In the genomic region with DNA sequence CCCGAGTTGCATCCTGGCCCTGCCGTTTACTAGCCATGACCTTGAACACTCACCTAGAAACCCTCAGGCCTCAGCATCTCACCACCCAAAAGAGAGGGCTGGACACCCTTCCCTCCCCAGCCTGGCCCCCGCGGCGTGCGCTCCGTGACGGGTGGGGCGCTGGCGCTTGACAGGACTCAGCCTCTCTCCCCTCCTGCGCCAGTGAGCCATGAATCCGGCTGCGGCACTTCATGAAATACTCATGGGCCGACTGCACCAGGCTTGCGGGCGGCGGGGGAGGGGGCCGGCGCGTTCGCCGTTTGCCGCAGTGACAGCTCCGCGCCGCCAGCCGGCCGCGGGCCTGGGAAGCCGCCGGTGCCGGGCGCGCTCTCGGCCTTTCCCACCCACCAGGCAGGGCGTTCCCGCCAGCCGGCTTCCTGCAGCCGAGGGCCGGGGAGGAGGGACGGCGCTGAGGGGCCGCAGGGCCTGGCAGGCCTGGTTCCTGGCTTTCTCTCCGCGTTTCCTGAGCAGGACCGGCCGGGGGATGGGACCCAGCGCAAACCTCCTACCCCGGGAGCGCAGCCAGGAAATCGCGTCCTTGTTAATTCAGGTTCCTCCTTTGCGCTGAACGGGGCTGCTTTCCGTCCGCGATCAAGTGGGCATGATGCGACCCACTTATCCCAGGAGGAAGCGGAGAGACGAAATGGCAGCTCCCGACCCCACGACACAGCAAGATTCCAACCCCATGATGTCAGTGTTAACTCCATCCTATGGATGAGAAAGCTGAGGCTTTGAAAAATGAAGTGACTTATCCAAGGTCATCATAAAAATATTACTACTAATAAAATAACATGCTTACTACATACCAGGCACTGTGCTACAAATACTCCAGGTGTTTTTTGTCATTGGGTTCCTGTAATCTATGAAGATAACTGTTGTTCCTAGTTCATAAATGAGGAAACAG, we compare ENCODE assay signal across 8 cellular contexts. TPM values are rescaled to one million over a fixed set of nuclear protein-coding genes. Genes with fewer than 3 reads are reported as not detected.
DNase-seq lines count a peak whose midpoint lies in the region; ATAC-seq, FAIRE-seq and TF ChIP-seq lines count a peak whose summit lies in the region.

No MANE protein-coding gene starts in this region.

- H3K4me2 ChIP-seq in H1 (ENCODE audit: insufficient read depth in 1 of 2, low read depth in 2 of 2, low read length in 2 of 2): peak overlapping the region; percentile 72 to 95
- H3K4me2 ChIP-seq in mesendoderm (ENCODE audit: low read length): peak overlapping the region; percentile 62

- H3K9ac ChIP-seq in H1 (replicated peaks in 1 of 4; ENCODE audit: extremely low read depth in 1 of 4, low read depth in 3 of 4, low read length in 3 of 4) (peak overlapping the region in 3 of 4 experiments; percentile 12 to 32 (median 29); a peak in 4 of 7 replicates), mesendoderm (ENCODE audit: low read length) (peak overlapping the region; percentile 42)

- H3K18ac ChIP-seq in H1 (ENCODE audit: extremely low read depth, low read length) (peak overlapping the region; percentile 73; the same call in 1 of the 2 replicates), mesendoderm (ENCODE audit: low read length) (no peak overlapping the region)

- TF ChIP-seq EP300 in H1 (IDR thresholded peaks at IDR 0.05; ENCODE audit: borderline replicate concordance in 1 of 2, low read depth in 2 of 2, low read length in 2 of 2): no peak

- FAIRE-seq in H1 (lab: Jason Lieb, UNC): no peak

- no peak overlapping the region for H3K27ac ChIP-seq in H1 (ENCODE audit: low read depth, low read length)
- H3K27ac ChIP-seq in mesendoderm (ENCODE audit: low read depth, low read length): no peak overlapping the region

- H3K56ac ChIP-seq in H1 (replicated peaks; ENCODE audit: insufficient read length, low read depth, low read length) (no peak overlapping the region), mesendoderm (ENCODE audit: low read length) (peak overlapping the region; percentile 63)

- H3K23ac ChIP-seq in H1 (ENCODE audit: insufficient read length) (no peak overlapping the region), mesendoderm (ENCODE audit: low read length) (peak overlapping the region; percentile 50)

- H2BK15ac ChIP-seq in H1 (ENCODE audit: low read length) (no peak overlapping the region), mesendoderm (replicated peaks; ENCODE audit: low read depth) (no peak overlapping the region)

- no peak overlapping the region for H2BK20ac ChIP-seq in H1 (ENCODE audit: low read length)

- DNase-seq in GM12864 (ENCODE audit: low read depth) (no peak), NCI-H226 (peak; percentile 75), H1 (ENCODE audit: low read depth in 1 of 2, low spot score in 2 of 2) (peak in 1 of 2 experiments; percentile 85), mesendoderm (peak; percentile 89), cerebellar nuclear complex (lab: John Stamatoyannopoulos, UW) (no peak)
- DNase-seq in activated CD8-positive, alpha-beta memory T cell treated with anti-CD3 and anti-CD28 coated beads, Interleukin-2, amount 50 U/mL, for 4 hours: peak; percentile 54
- DNase-seq in stimulated activated CD8-positive, alpha-beta memory T cell treated with anti-CD3 and anti-CD28 coated beads, Interleukin-7, amount 100 ng/mL, for 48 hours (ENCODE audit: extremely low read depth in 1 of 2, low read depth in 1 of 2): peak; percentile 25 to 28

- peaks cover 0 to 4% of the 10 kb centered on the region in 2 experiments for H4K20me1 ChIP-seq in H1 (replicated peaks in 1 of 2; ENCODE audit: control insufficient read depth in 1 of 2, insufficient read depth in 2 of 2, low read length in 2 of 2)

- WGBS in H1 (ENCODE audit: extremely low coverage in 1 of 2, insufficient coverage in 1 of 2, insufficient read length in 1 of 2, insufficient replicate concordance in 2 of 2, low coverage in 1 of 2, low lambda C conversion rate in 2 of 2, missing lambda C conversion rate in 1 of 2), 2 experiments: 6% methylated on average over 45 of the region's 62 CpGs; no CpG with 5 or more reads in 1 of the 2 experiments
- WGBS in mesendoderm (ENCODE audit: extremely low coverage, insufficient coverage, low lambda C conversion rate): no CpG with 5 or more reads among the region's 62 CpGs

- ATAC-seq in HG02759 (IDR thresholded peaks at IDR 0.05; ENCODE audit: unreplicated experiment): peak; percentile 86

- H3K79me2 ChIP-seq in H1 (ENCODE audit: control insufficient read depth in 1 of 2, insufficient read depth in 2 of 2, low read length in 2 of 2) (no peaks in the 10 kb centered on the region), mesendoderm (ENCODE audit: control insufficient read depth, insufficient read depth, low read length) (no peaks in the 10 kb centered on the region)

- no peak overlapping the region for H4K5ac ChIP-seq in H1 (ENCODE audit: insufficient read length, low read depth, low read length)
- H4K5ac ChIP-seq in mesendoderm (ENCODE audit: low read length): no peak overlapping the region

- TF ChIP-seq RAD21 in H1 (IDR thresholded peaks at IDR 0.05 in 1 of 2, conservative IDR thresholded peaks at IDR 0.05 in 1 of 2; ENCODE audit: low read depth in 2 of 2, low read length in 2 of 2): peak in 1 of 2 experiments; percentile 17; a peak in 1 of 4 replicates

- H3K79me1 ChIP-seq in H1 (ENCODE audit: low read depth, low read length): no peaks in the 10 kb centered on the region
- H3K79me1 ChIP-seq in mesendoderm (ENCODE audit: low read length): no peaks in the 10 kb centered on the region

- H3K27me3 ChIP-seq in H1 (replicated peaks in 1 of 4; ENCODE audit: control insufficient read depth in 3 of 4, extremely low read depth in 1 of 4, insufficient read depth in 3 of 4, low read length in 3 of 4) (peaks cover 2 to 28% (median 16%) of the 10 kb centered on the region in 4 experiments), mesendoderm (ENCODE audit: insufficient read depth, low read length, poor library complexity) (no peaks in the 10 kb centered on the region)

- H3K23me2 ChIP-seq in H1 (ENCODE audit: low read depth, low read length): peaks cover 6% of the 10 kb centered on the region

- H4K91ac ChIP-seq in H1 (replicated peaks; ENCODE audit: insufficient read length, low read length): no peak overlapping the region

- H3K4me1 ChIP-seq in H1 (replicated peaks in 1 of 4; ENCODE audit: control insufficient read depth in 3 of 4, insufficient read depth in 4 of 4, low read length in 3 of 4) (peaks cover 0 to 3% (median 0%) of the 10 kb centered on the region in 4 experiments; a peak in 3 of 7 replicates), mesendoderm (ENCODE audit: control insufficient read depth, low read depth, low read length) (no peaks in the 10 kb centered on the region)

- H4K8ac ChIP-seq in H1 (ENCODE audit: extremely low read depth, insufficient read depth, low read length) (no peak overlapping the region), mesendoderm (ENCODE audit: low read depth, low read length) (no peak overlapping the region)

- H2BK12ac ChIP-seq in H1 (ENCODE audit: low read depth, low read length): 0 out of 2 replicates have a peak overlapping the region, but pooled peaks have one; percentile 12

- H3K4me3 ChIP-seq in GM12864 (ENCODE audit: low read depth, low read length): peak overlapping the region; percentile 50
- H3K4me3 ChIP-seq in H1 (ENCODE audit: extremely low read depth in 1 of 4, insufficient read depth in 2 of 4, low read depth in 3 of 4, low read length in 4 of 4): peak overlapping the region; percentile 36 to 66 (median 56)
- peak overlapping the region; percentile 1 for H3K4me3 ChIP-seq in mesendoderm (ENCODE audit: low read length)

- H2BK120ac ChIP-seq in H1 (replicated peaks; ENCODE audit: low read depth, low read length) (no peak overlapping the region), mesendoderm (ENCODE audit: low read depth, low read length) (no peak overlapping the region)

- no peak overlapping the region for H3K14ac ChIP-seq in H1 (ENCODE audit: insufficient read length)

- TF ChIP-seq POLR2A in H1 (IDR thresholded peaks at IDR 0.05; ENCODE audit: control extremely low read depth in 1 of 2, low read depth in 2 of 2, low read length in 2 of 2): no peak

- H3K36me3 ChIP-seq in H1 (ENCODE audit: control insufficient read depth in 2 of 4, insufficient read depth in 4 of 4, low read length in 3 of 4): no peaks in the 10 kb centered on the region
- no peaks in the 10 kb centered on the region for H3K36me3 ChIP-seq in mesendoderm (ENCODE audit: control insufficient read depth, insufficient read depth, low read length)

- no peak overlapping the region for H3K4ac ChIP-seq in H1 (replicated peaks; ENCODE audit: insufficient read length, low read depth, low read length)
- no peak overlapping the region for H3K4ac ChIP-seq in mesendoderm (ENCODE audit: low read depth, low read length)

- TF ChIP-seq CTCF in GM12864 (IDR thresholded peaks at IDR 0.05; ENCODE audit: low read depth, low read length, missing control alignments) (peak; percentile 13), H1 (IDR thresholded peaks at IDR 0.05; ENCODE audit: control extremely low read depth in 1 of 3, insufficient read depth in 1 of 3, low read depth in 1 of 3, low read length in 3 of 3) (peak in 2 of 3 experiments; percentile 5 to 10; a peak in 1 of 4 replicates)

- CTCF ChIA-PET in H1 (lab: Charles Lee; ENCODE audit: partially characterized antibody): interaction anchor here (0.9 to 27.4 kb wide), 4 partner anchors 70 to 214 kb away, joined by 3 to 705 read pairs (median 4); no protein-coding TSS in a partner anchor

- POLR2A ChIA-PET in H1 (lab: Charles Lee; ENCODE audit: partially characterized antibody): interaction anchor here (0.6 to 3.6 kb wide), 2 partner anchors 10 to 14 kb away, joined by 3 to 37 read pairs; a partner anchor contains a TSS

- no peaks in the 10 kb centered on the region for H3K9me3 ChIP-seq in H1 (ENCODE audit: insufficient read depth in 2 of 2, low read depth in 1 of 2, low read length in 1 of 2)

- H2AK5ac ChIP-seq in H1 (ENCODE audit: low read depth, low read length) (no peak overlapping the region), mesendoderm (ENCODE audit: low read length) (no peak overlapping the region)

- H2BK5ac ChIP-seq in H1 (ENCODE audit: low read depth, low read length) (no peak overlapping the region), mesendoderm (ENCODE audit: low read length) (no peak overlapping the region)

- peak overlapping the region; percentile 96 for H2AFZ ChIP-seq in H1 (ENCODE audit: low read length)

RNA-seq across cellular contexts. Expression of a gene that starts 9.1 kb away (rescaled TPM):
- 59.9 and 60.5 TPM in 2 replicates for total RNA-seq in H1 (2021; fragmentation: NEBNext Ultra II Directional; extraction: Animal tissue kit (Norgen Biotek cat#: 25700))
- 12.2 and 14.0 TPM in 2 replicates for polyA plus RNA-seq in H1 (2011; rRNA removed)
- 17.0 TPM for polyA plus RNA-seq in H1 (2011; cell fraction: cytosol; rRNA removed)
- 22.3 TPM for polyA plus RNA-seq in H1 (2011; cell fraction: nucleus; rRNA removed)
- 19.6 to 24.4 TPM (median 23.5 TPM) in 4 replicates for polyA plus RNA-seq in H1 (2012, experiment 1 of 2)
- polyA plus RNA-seq in H1 (2012, experiment 2 of 2): 3.8 TPM
- 39.7 TPM for polyA plus RNA-seq in H1 (2013, experiment 1 of 2)
- polyA plus RNA-seq in H1 (2013, experiment 2 of 2): 36.7 TPM
- polyA minus RNA-seq in H1 (2011; rRNA and poly(A)+ RNA removed): 57.0 and 62.5 TPM in 2 replicates
- polyA minus RNA-seq in H1 (2011; cell fraction: cytosol; rRNA and poly(A)+ RNA removed): 30.6 TPM
- polyA minus RNA-seq in H1 (2011; cell fraction: nucleus; rRNA and poly(A)+ RNA removed): 44.7 TPM
- polyA plus RNA-seq in mesendoderm (2013, experiment 1 of 2): 55.0 TPM
- 55.3 TPM for polyA plus RNA-seq in mesendoderm (2013, experiment 2 of 2)

RNA-seq across cellular contexts. Expression of a gene that starts 39.6 kb away (rescaled TPM):
- 11.5 and 13.0 TPM in 2 replicates for total RNA-seq in H1 (2021; fragmentation: NEBNext Ultra II Directional; extraction: Animal tissue kit (Norgen Biotek cat#: 25700))
- polyA plus RNA-seq in H1 (2011; rRNA removed): 8.8 and 11.5 TPM in 2 replicates
- 6.6 TPM for polyA plus RNA-seq in H1 (2011; cell fraction: cytosol; rRNA removed)
- polyA plus RNA-seq in H1 (2011; cell fraction: nucleus; rRNA removed): 8.3 TPM
- polyA plus RNA-seq in H1 (2012, experiment 1 of 2): 5.1 to 7.7 TPM (median 5.6 TPM) in 4 replicates
- 5.3 TPM for polyA plus RNA-seq in H1 (2012, experiment 2 of 2)
- 3.1 TPM for polyA plus RNA-seq in H1 (2013, experiment 1 of 2)
- 2.6 TPM for polyA plus RNA-seq in H1 (2013, experiment 2 of 2)
- 7.1 and 14.7 TPM in 2 replicates for polyA minus RNA-seq in H1 (2011; rRNA and poly(A)+ RNA removed)
- 5.4 TPM for polyA minus RNA-seq in H1 (2011; cell fraction: cytosol; rRNA and poly(A)+ RNA removed)
- polyA minus RNA-seq in H1 (2011; cell fraction: nucleus; rRNA and poly(A)+ RNA removed): 5.6 TPM
- polyA plus RNA-seq in mesendoderm (2013, experiment 1 of 2): 0.07 TPM
- polyA plus RNA-seq in mesendoderm (2013, experiment 2 of 2): 0.07 TPM

Comparison
In these comparisons a context has a peak if more than half of its experiments do, and no peak if none do; other contexts are left out.
1. DNase-seq: peak in NCI-H226 (single experiment), activated CD8-positive, alpha-beta memory T cell treated with anti-CD3 and anti-CD28 coated beads, Interleukin-2, amount 50 U/mL, for 4 hours (single experiment), mesendoderm (single experiment) and stimulated activated CD8-positive, alpha-beta memory T cell treated with anti-CD3 and anti-CD28 coated beads, Interleukin-7, amount 100 ng/mL, for 48 hours (2 of 2); none in GM12864 (single experiment) and cerebellar nuclear complex (0 of 2).
2. H3K4me3 ChIP-seq: peak in every context shown above with its lines; median percentile 56 in H1; 50 in GM12864; 1 in mesendoderm.